In the genomic region with DNA sequence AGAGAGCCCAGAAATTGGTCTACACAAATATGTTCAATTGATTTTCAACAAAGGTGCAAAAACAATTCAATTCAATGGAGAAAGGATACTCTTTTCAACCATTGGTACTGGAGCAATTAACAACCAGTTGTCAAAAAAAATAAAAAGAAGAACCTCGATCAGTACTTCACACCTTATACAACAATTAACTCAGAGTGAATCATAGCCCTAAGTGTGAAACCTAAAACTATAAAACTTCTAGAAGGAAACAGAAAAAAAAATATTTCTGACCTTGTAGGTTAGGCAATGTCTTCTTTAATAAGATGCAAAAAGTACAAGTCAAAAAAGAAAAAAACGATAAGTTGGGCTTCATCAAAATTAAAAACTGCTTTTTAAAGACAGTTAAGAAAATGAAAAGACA, we compare ENCODE assay signal across 24 cellular contexts.
"Had no signal": no experiment of that assay in that cellular context is flagged by ENCODE, and none has a peak within 500 bp of the region (broad histone marks: within the 10 kb centered on the region; RNA-seq: fewer than 3 reads in every experiment).

No MANE protein-coding gene starts in this region.

- H3K9me3 ChIP-seq: esophagus squamous epithelium, gastroesophageal sphincter, left ventricle myocardium inferior, lower lobe of right lung, neutrophil, psoas muscle, right lobe of liver, testis, tibial nerve, upper lobe of right lung, vagina had no signal

- FAIRE-seq: kidney had no signal

- ATAC-seq: gastroesophageal sphincter; left cardiac atrium; lower lobe of right lung; psoas muscle; right lobe of liver; stimulated activated naive B cell treated with anti-CD40 and anti-IgM and Interleukin-4, amounts not matched to agents 10 μg/mL and 1 μg/mL and 100 μg/mL, for 72 hours; stimulated activated naive CD8-positive, alpha-beta T cell treated with anti-CD3 and anti-CD28 coated beads, Interleukin-15, amount 100 ng/mL, for 72 hours; upper lobe of right lung had no signal

- H3K27ac Mint-ChIP-seq: dendritic cell treated with granulocyte-macrophage colony-stimulating factor and Interleukin-4, amounts not matched to agents 40 ng/mL and 50 ng/mL, for 4 days; nephron progenitor cell; stimulated activated naive B cell treated with anti-CD40 and anti-IgM and Interleukin-4, amounts not matched to agents 10 μg/mL and 1 μg/mL and 100 μg/mL, for 72 hours had no signal

- H3K27me3 ChIP-seq: esophagus squamous epithelium, gastroesophageal sphincter, neutrophil, right lobe of liver, testis, tibial nerve, upper lobe of right lung, vagina had no signal

- H3K9me3 Mint-ChIP-seq: dendritic cell treated with granulocyte-macrophage colony-stimulating factor and Interleukin-4, amounts not matched to agents 40 ng/mL and 50 ng/mL, for 4 days; nephron progenitor cell; stimulated activated naive B cell treated with anti-CD40 and anti-IgM and Interleukin-4, amounts not matched to agents 10 μg/mL and 1 μg/mL and 100 μg/mL, for 72 hours; stimulated activated naive CD8-positive, alpha-beta T cell treated with anti-CD3 and anti-CD28 coated beads, Interleukin-15, amount 100 ng/mL, for 72 hours had no signal

- H3K4me1 ChIP-seq: esophagus squamous epithelium, left ventricle myocardium inferior, psoas muscle, right lobe of liver, testis, upper lobe of right lung had no signal

- H3K4me3 ChIP-seq: esophagus squamous epithelium, gastroesophageal sphincter, left ventricle myocardium inferior, lower lobe of right lung, psoas muscle, right lobe of liver, testis, tibial nerve, upper lobe of right lung, vagina had no signal

- DNase-seq: esophagus squamous epithelium; foreskin fibroblast; glutamatergic neuron; kidney; left cardiac atrium; left ventricle myocardium inferior; lower lobe of right lung; mesenchymal stem cell; midbrain; nephron progenitor cell; psoas muscle; retina; right lobe of liver; stimulated activated CD4-positive, alpha-beta T cell treated with anti-CD3 and anti-CD28 coated beads, Interleukin-4, amount 100 ng/mL, for 1 hour; stimulated activated CD8-positive, alpha-beta memory T cell treated with anti-CD3 and anti-CD28 coated beads, Interleukin-4, amount 100 ng/mL, for 48 hours; stimulated activated naive B cell treated with anti-CD40 and anti-IgM and Interleukin-4, amounts not matched to agents 10 μg/mL and 1 μg/mL and 100 μg/mL, for 72 hours; stimulated activated naive CD8-positive, alpha-beta T cell treated with anti-CD3 and anti-CD28 coated beads, Interleukin-15, amount 100 ng/mL, for 72 hours; testis; upper lobe of right lung had no signal

- H3K27me3 Mint-ChIP-seq: stimulated activated naive B cell treated with anti-CD40 and anti-IgM and Interleukin-4, amounts not matched to agents 10 μg/mL and 1 μg/mL and 100 μg/mL, for 72 hours; stimulated activated naive CD8-positive, alpha-beta T cell treated with anti-CD3 and anti-CD28 coated beads, Interleukin-15, amount 100 ng/mL, for 72 hours had no signal

- H3K36me3 ChIP-seq: neutrophil, right lobe of liver, upper lobe of right lung had no signal

- H3K4me3 Mint-ChIP-seq: dendritic cell treated with granulocyte-macrophage colony-stimulating factor and Interleukin-4, amounts not matched to agents 40 ng/mL and 50 ng/mL, for 4 days; nephron progenitor cell; stimulated activated naive B cell treated with anti-CD40 and anti-IgM and Interleukin-4, amounts not matched to agents 10 μg/mL and 1 μg/mL and 100 μg/mL, for 72 hours; stimulated activated naive CD8-positive, alpha-beta T cell treated with anti-CD3 and anti-CD28 coated beads, Interleukin-15, amount 100 ng/mL, for 72 hours had no signal

- H3K27ac ChIP-seq: esophagus squamous epithelium, gastroesophageal sphincter, left ventricle myocardium inferior, lower lobe of right lung, neutrophil, psoas muscle, right lobe of liver, testis, tibial nerve, upper lobe of right lung, vagina had no signal
